In the genomic region with DNA sequence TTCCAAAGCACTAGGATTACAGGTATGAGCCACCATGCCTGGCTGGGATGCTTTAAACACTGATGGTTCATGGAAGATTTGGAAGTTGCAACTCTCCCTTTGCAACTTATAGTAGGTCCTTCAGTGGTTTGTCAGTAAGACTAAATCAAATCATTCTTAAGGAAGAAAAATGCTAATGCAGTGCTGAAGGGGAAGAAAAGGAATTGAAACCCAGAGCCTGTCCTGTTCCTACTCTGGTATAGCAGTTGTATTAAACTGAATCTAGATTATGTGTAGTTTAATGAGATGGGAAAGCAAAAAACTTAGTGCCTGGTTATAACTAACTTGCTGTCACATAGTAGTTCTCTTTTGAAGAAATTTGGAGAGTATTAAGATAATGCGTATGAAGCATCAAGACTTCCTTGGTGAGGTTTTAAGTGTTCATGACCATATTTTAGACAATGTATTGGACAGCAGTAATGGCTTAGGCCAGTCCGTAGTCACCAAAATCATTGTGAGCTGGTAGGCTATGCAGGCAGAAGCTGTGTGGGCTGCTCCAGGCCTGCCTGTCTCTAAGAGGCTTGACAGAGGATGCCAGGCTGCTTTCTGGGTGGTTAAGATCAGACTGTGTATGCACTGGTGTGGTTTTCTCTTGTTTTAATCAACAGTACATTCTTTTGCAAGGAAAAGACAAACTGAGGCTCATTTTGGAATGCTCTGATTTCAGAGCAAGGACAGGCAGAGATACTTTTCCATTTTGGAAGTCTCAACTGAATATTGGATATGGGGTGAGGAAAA, we compare ENCODE assay signal across 16 cellular contexts. TPM values are rescaled to one million over a fixed set of nuclear protein-coding genes. Genes with fewer than 3 reads are reported as not detected.
DNase-seq lines count a peak whose midpoint lies in the region; ATAC-seq and TF ChIP-seq lines count a peak whose summit lies in the region.
"Had no signal": no experiment of that assay in that cellular context is flagged by ENCODE, and none has a peak within 500 bp of the region (broad histone marks: within the 10 kb centered on the region; RNA-seq: fewer than 3 reads in every experiment).

No MANE protein-coding gene starts in this region.

- H3K4me3 Mint-ChIP-seq in activated T-cell treated with anti-CD3 and anti-CD28 coated beads, Interleukin-2, amount 50 U/mL, for 4 hours = no peak overlapping the region
- H3K4me3 Mint-ChIP-seq in activated CD8-positive, alpha-beta T cell treated with anti-CD3 and anti-CD28 coated beads for 36 hours = no peak overlapping the region
- H3K4me3 Mint-ChIP-seq: endodermal cell, IgD-negative memory B cell had no signal

- intact Hi-C loops in activated CD8-positive, alpha-beta T cell treated with anti-CD3 and anti-CD28 coated beads for 36 hours (cut with micrococcal nuclease) = no loop called here

- H3K27ac Mint-ChIP-seq in activated CD8-positive, alpha-beta T cell treated with anti-CD3 and anti-CD28 coated beads for 36 hours = peak overlapping the region; percentile 1
- H3K27ac Mint-ChIP-seq: activated T-cell treated with anti-CD3 and anti-CD28 coated beads, Interleukin-2, amount 50 U/mL, for 72 hours; endodermal cell had no signal

- peaks cover 62% of the 10 kb centered on the region for H3K4me1 Mint-ChIP-seq in activated T-cell treated with anti-CD3 and anti-CD28 coated beads, Interleukin-2, amount 50 U/mL, for 4 hours (ENCODE audit: low read depth)
- peaks cover 52% of the 10 kb centered on the region for H3K4me1 Mint-ChIP-seq in activated CD8-positive, alpha-beta T cell treated with anti-CD3 and anti-CD28 coated beads for 36 hours (ENCODE audit: low read depth)
- H3K4me1 Mint-ChIP-seq: endodermal cell had no signal

- CTCF ChIA-PET in activated CD8-positive, alpha-beta T cell treated with anti-CD3 and anti-CD28 coated beads for 36 hours (lab: Charles Lee) = interaction anchor here (1.1 to 2.3 kb wide), 5 partner anchors 10 to 91 kb away, joined by 3 to 9 read pairs (median 5); partner anchors contain the start of genes MCM3 and PAQR8

- DNase-seq in activated T-cell treated with anti-CD3 and anti-CD28 coated beads, Interleukin-2, amount 50 U/mL, for 4 hours = peak; percentile 13
- no peak for DNase-seq in activated T-cell treated with anti-CD3 and anti-CD28 coated beads, Interleukin-2, amount 50 U/mL, for 1 hour
- DNase-seq in activated CD8-positive, alpha-beta T cell treated with anti-CD3 and anti-CD28 coated beads for 36 hours = peak; percentile 47
- DNase-seq in inferior parietal cortex (ENCODE audit: extremely low spot score) (peak; percentile 39), superior temporal gyrus (ENCODE audit: extremely low spot score) (peak; percentile 64)
- DNase-seq in stimulated activated CD4-positive, alpha-beta T cell treated with anti-CD3 and anti-CD28 coated beads, Interleukin-2, amount 100 ng/mL, for 48 hours = no peak
- DNase-seq: activated T-cell treated with anti-CD3 and anti-CD28 coated beads, Interleukin-2, amount 50 U/mL, for 72 hours; body of pancreas; endodermal cell; NCI-H1436 treated with DMSO at 0.1 percent for 48 hours; NCI-H69; stimulated activated CD4-positive, alpha-beta T cell treated with anti-CD3 and anti-CD28 coated beads, Interleukin-15, amount 100 ng/mL, for 24 hours had no signal

- peaks cover 19% of the 10 kb centered on the region for H3K36me3 Mint-ChIP-seq in activated T-cell treated with anti-CD3 and anti-CD28 coated beads, Interleukin-2, amount 50 U/mL, for 4 hours (ENCODE audit: insufficient read depth)
- H3K36me3 Mint-ChIP-seq in activated CD8-positive, alpha-beta T cell treated with anti-CD3 and anti-CD28 coated beads for 36 hours (ENCODE audit: low read depth) = peaks cover 45% of the 10 kb centered on the region

- ATAC-seq in activated T-cell treated with anti-CD3 and anti-CD28 coated beads, Interleukin-2, amount 50 U/mL, for 4 hours = peak; percentile 38 to 62
- peak; percentile 73 for ATAC-seq in activated CD8-positive, alpha-beta T cell treated with anti-CD3 and anti-CD28 coated beads for 36 hours
- no peak for ATAC-seq in HG03520 (IDR thresholded peaks at IDR 0.05; ENCODE audit: unreplicated experiment)
- no peak for ATAC-seq in GM21515 (IDR thresholded peaks at IDR 0.05; ENCODE audit: unreplicated experiment)
- ATAC-seq: body of pancreas, gastroesophageal sphincter had no signal

- H3K9me3 Mint-ChIP-seq in activated T-cell treated with anti-CD3 and anti-CD28 coated beads, Interleukin-2, amount 50 U/mL, for 4 hours = peaks cover 9% of the 10 kb centered on the region
- peaks cover 12% of the 10 kb centered on the region for H3K9me3 Mint-ChIP-seq in activated CD8-positive, alpha-beta T cell treated with anti-CD3 and anti-CD28 coated beads for 36 hours

- TF ChIP-seq CTCF in activated CD8-positive, alpha-beta T cell treated with anti-CD3 and anti-CD28 coated beads for 36 hours (IDR thresholded peaks at IDR 0.05) = no peak

- POLR2A ChIA-PET in activated CD8-positive, alpha-beta T cell treated with anti-CD3 and anti-CD28 coated beads for 36 hours (lab: Charles Lee) = interaction anchor here (0.5 to 6.9 kb wide), 3 partner anchors 10 to 26 kb away, joined by 4 to 54 read pairs (median 5); partner anchors contain the start of gene PAQR8

- H3K27me3 Mint-ChIP-seq in activated T-cell treated with anti-CD3 and anti-CD28 coated beads, Interleukin-2, amount 50 U/mL, for 4 hours (ENCODE audit: low read depth) = no peaks in the 10 kb centered on the region
- H3K27me3 Mint-ChIP-seq in activated CD8-positive, alpha-beta T cell treated with anti-CD3 and anti-CD28 coated beads for 36 hours = no peaks in the 10 kb centered on the region
- H3K27me3 Mint-ChIP-seq: IgD-negative memory B cell had no signal

RNA-seq across cellular contexts. Expression of gene PAQR8, which starts 14.0 kb away (rescaled TPM):
- total RNA-seq in activated T-cell treated with anti-CD3 and anti-CD28 coated beads, Interleukin-2, amount 50 U/mL, for 4 hours = 1 to 10 TPM; 1.4 to 3.4 (median 2.6) TPM
- total RNA-seq in activated CD8-positive, alpha-beta T cell treated with anti-CD3 and anti-CD28 coated beads for 36 hours = 10 to 100 TPM; 12.9 to 13.7 TPM

RNA-seq across cellular contexts. Expression of gene EFHC1, which starts 44.2 kb away (rescaled TPM):
- total RNA-seq in activated T-cell treated with anti-CD3 and anti-CD28 coated beads, Interleukin-2, amount 50 U/mL, for 4 hours = 1 to 10 TPM; 1.2 to 1.9 (median 1.8) TPM
- 1 to 10 TPM; 1.9 to 2.1 TPM for total RNA-seq in activated CD8-positive, alpha-beta T cell treated with anti-CD3 and anti-CD28 coated beads for 36 hours

Comparison
In these comparisons a context has a peak if more than half of its experiments do, and no peak if none do; other contexts are left out.
1. DNase-seq: peak in activated T-cell treated with anti-CD3 and anti-CD28 coated beads, Interleukin-2, amount 50 U/mL, for 4 hours (single experiment), activated CD8-positive, alpha-beta T cell treated with anti-CD3 and anti-CD28 coated beads for 36 hours (single experiment), inferior parietal cortex (single experiment) and superior temporal gyrus (single experiment); none in activated T-cell treated with anti-CD3 and anti-CD28 coated beads, Interleukin-2, amount 50 U/mL, for 1 hour (single experiment) and stimulated activated CD4-positive, alpha-beta T cell treated with anti-CD3 and anti-CD28 coated beads, Interleukin-2, amount 100 ng/mL, for 48 hours (0 of 2).
2. ATAC-seq: peak in activated T-cell treated with anti-CD3 and anti-CD28 coated beads, Interleukin-2, amount 50 U/mL, for 4 hours (2 of 2) and activated CD8-positive, alpha-beta T cell treated with anti-CD3 and anti-CD28 coated beads for 36 hours (single experiment); none in HG03520 (single experiment) and GM21515 (single experiment).